In genomic region chr19:19900124-19900523, GRCh38 we compare ENCODE assay signal across 8 cellular contexts. TPM values are rescaled to one million over a fixed set of nuclear protein-coding genes. Genes with fewer than 3 reads are reported as not detected.
DNase-seq lines count a peak whose midpoint lies in the region; ATAC-seq and TF ChIP-seq lines count a peak whose summit lies in the region.

No MANE protein-coding gene starts in this region.

- H3K4me3 Mint-ChIP-seq in activated naive CD8-positive, alpha-beta T cell treated with anti-CD3 and anti-CD28 coated beads, Interleukin-2, amount 50 U/mL, for 24 hours, result peak overlapping the region; percentile 90

- H3K36me3 ChIP-seq in subcutaneous abdominal adipose tissue (ENCODE audit: control insufficient read depth in 5 of 5, insufficient read depth in 5 of 5, low read length in 5 of 5), result no peaks in the 10 kb centered on the region

- TF ChIP-seq CTCF in GM12864 (IDR thresholded peaks at IDR 0.05; ENCODE audit: low read depth, low read length, missing control alignments), result no peak

- H3K9ac ChIP-seq in subcutaneous abdominal adipose tissue (ENCODE audit: low read length in 5 of 5), result peak overlapping the region in 4 of 5 donors; percentile 38 to 71 (median 67)

- H3K27me3 ChIP-seq in subcutaneous abdominal adipose tissue (ENCODE audit: control insufficient read depth in 5 of 5, insufficient read depth in 4 of 5, low read length in 5 of 5), result no peaks in the 10 kb centered on the region

- peak overlapping the region; percentile 91 for H3K27ac Mint-ChIP-seq in activated naive CD8-positive, alpha-beta T cell treated with anti-CD3 and anti-CD28 coated beads, Interleukin-2, amount 50 U/mL, for 24 hours

- peak overlapping the region; percentile 86 for H3K4me3 ChIP-seq in GM12864 (ENCODE audit: low read depth, low read length)
- H3K4me3 ChIP-seq in subcutaneous abdominal adipose tissue (ENCODE audit: low read depth in 1 of 5, low read length in 5 of 5), result peak overlapping the region; percentile 88 to 94 (median 90)

- peaks cover 48% of the 10 kb centered on the region for H3K36me3 Mint-ChIP-seq in activated naive CD8-positive, alpha-beta T cell treated with anti-CD3 and anti-CD28 coated beads, Interleukin-2, amount 50 U/mL, for 24 hours (ENCODE audit: low read depth)

- peaks cover 0 to 30% (median 14%) of the 10 kb centered on the region in 5 donors for H3K9me3 ChIP-seq in subcutaneous abdominal adipose tissue (ENCODE audit: control insufficient read depth in 5 of 5, low read length in 5 of 5)

- peaks cover 46% of the 10 kb centered on the region for H3K9me3 Mint-ChIP-seq in activated naive CD8-positive, alpha-beta T cell treated with anti-CD3 and anti-CD28 coated beads, Interleukin-2, amount 50 U/mL, for 24 hours

- H3K4me1 ChIP-seq in subcutaneous abdominal adipose tissue (ENCODE audit: control insufficient read depth in 5 of 5, insufficient read depth in 5 of 5, low read length in 5 of 5), result peaks cover 0 to 19% (median 16%) of the 10 kb centered on the region in 5 donors

- no peak for DNase-seq in GM12864 (ENCODE audit: low read depth)
- peak; percentile 69 for DNase-seq in M059J (ENCODE audit: low read depth)
- DNase-seq in activated naive CD8-positive, alpha-beta T cell treated with anti-CD3 and anti-CD28 coated beads, Interleukin-2, amount 50 U/mL, for 24 hours, result peak; percentile 18
- peak; percentile 62 for DNase-seq in islet precursor cell
- DNase-seq in superior temporal gyrus (ENCODE audit: extremely low spot score), result no peak
- no peak for DNase-seq in activated gamma-delta T cell treated with Interleukin-2 at 50 U/mL for 16 hours

- H3K4me1 Mint-ChIP-seq in activated naive CD8-positive, alpha-beta T cell treated with anti-CD3 and anti-CD28 coated beads, Interleukin-2, amount 50 U/mL, for 24 hours, result peaks cover 28% of the 10 kb centered on the region

- H3K27me3 Mint-ChIP-seq in activated naive CD8-positive, alpha-beta T cell treated with anti-CD3 and anti-CD28 coated beads, Interleukin-2, amount 50 U/mL, for 24 hours, result no peaks in the 10 kb centered on the region

- peak; percentile 42 for ATAC-seq in activated naive CD8-positive, alpha-beta T cell treated with anti-CD3 and anti-CD28 coated beads, Interleukin-2, amount 50 U/mL, for 24 hours
- no peak for ATAC-seq in HG02763 (IDR thresholded peaks at IDR 0.05; ENCODE audit: unreplicated experiment)

- H3K27ac ChIP-seq in subcutaneous abdominal adipose tissue (ENCODE audit: low read depth, low read length), result no peak overlapping the region

RNA-seq across cellular contexts. Expression of gene ZNF93, which starts 0.6 kb away (rescaled TPM):
- total RNA-seq in M059J (2014; rRNA removed; shearing (Covaris generic)), result 8.8 and 11.4 TPM in 2 replicates

RNA-seq across cellular contexts. Expression of gene ZNF253, which starts 34.4 kb away (rescaled TPM):
- 2.7 and 3.6 TPM in 2 replicates for total RNA-seq in M059J (2014; rRNA removed; shearing (Covaris generic))

Comparison
In these comparisons a context has a peak if more than half of its experiments do, and no peak if none do; other contexts are left out.
1. DNase-seq: peak in M059J (single experiment), activated naive CD8-positive, alpha-beta T cell treated with anti-CD3 and anti-CD28 coated beads, Interleukin-2, amount 50 U/mL, for 24 hours (single experiment) and islet precursor cell (single experiment); none in GM12864 (single experiment), superior temporal gyrus (single experiment) and activated gamma-delta T cell treated with Interleukin-2 at 50 U/mL for 16 hours (single experiment).